Comparison of ENCODE assay signal across 6 cellular contexts in the genomic region with DNA sequence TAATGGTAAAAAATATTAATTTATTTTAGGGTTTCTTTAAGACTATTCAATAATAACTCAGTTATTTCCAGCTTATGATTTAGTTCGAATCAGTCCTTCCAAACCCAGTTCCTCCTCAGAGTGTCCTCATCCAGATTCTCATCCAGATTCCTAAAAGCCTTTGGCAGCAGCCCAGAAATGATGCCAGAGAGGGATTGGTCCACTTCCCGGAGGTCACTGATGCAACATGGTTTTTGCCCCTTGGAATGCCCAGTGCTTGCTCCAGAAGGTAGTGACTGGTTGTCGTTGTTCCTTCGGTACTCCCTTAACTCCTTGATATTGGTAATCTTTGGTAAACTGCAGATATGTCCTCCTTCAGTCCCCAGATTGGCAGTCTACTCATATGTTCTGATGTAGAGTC.
"Had no signal": no experiment of that assay in that cellular context is flagged by ENCODE, and none has a peak within 500 bp of the region (broad histone marks: within the 10 kb centered on the region; RNA-seq: fewer than 3 reads in every experiment).

No MANE protein-coding gene starts in this region.

- H3K4me1 Mint-ChIP-seq: GM23338, H9, IgD-negative memory B cell had no signal

- ATAC-seq: GM23338 had no signal

- H3K27me3 Mint-ChIP-seq: IgD-negative memory B cell had no signal

- H3K27ac ChIP-seq: KMS-11 had no signal

- DNase-seq: H9, HCEC 1CT, KBM-7 had no signal

- H3K4me3 Mint-ChIP-seq: GM23338, H9, IgD-negative memory B cell had no signal

- H3K36me3 Mint-ChIP-seq: IgD-negative memory B cell had no signal

- H3K27ac Mint-ChIP-seq: GM23338, H9, IgD-negative memory B cell had no signal

- H3K4me3 ChIP-seq: GM23338 had no signal

- H3K9me3 Mint-ChIP-seq: GM23338, H9 had no signal

- H2AFZ ChIP-seq: GM23338 had no signal

- H3K4me2 ChIP-seq: GM23338, KMS-11 had no signal

- H3K9ac ChIP-seq: KMS-11 had no signal
